Comparison of ENCODE assay signal across 1 cellular context in the genomic region with DNA sequence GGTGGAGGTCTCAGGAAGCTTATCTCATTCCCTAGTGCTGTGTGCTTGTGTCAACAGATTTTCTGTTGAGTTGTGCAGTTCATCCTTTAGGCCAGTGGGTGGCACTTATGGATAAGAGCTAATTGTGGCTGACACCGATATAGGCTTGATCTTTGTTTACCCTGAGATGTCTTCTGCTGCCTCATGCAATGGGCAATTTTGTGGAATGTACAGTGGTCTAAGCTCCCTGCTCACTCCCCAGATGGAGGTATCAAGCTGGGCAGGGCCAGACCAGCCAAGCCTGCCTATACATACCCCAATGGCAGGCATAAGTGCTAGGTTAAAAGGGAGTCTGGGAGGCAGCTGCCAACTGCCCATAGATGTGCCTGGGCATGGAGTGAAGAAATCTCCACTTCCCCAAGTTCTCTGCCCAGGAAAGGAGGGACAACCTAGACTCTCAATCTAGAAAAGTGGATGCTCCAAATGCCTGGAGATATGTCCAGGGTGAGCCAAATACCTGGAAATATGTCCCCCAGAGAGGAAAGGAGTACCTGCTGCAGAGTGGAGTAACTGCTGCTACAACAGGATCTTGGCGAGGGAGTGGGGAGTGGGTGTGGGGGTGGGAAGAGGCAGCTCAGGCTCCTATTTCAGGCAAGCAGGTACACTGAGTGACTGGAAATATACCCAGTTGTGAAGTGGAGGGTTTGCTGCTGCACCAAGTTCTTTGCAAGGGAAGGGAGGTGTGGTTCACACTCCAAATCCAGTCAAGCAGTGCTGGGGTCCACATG.
TF ChIP-seq lines count a peak whose summit lies in the region.

No MANE protein-coding gene starts in this region.

TF ChIP-seq in HepG2, 621 proteins besides CTCF, POLR2A, EP300 and RAD21 (continued from another document and continues in another):
- TF ChIP-seq PAWR (CRISPR knock-in tag; IDR thresholded peaks at IDR 0.05; ENCODE audit: borderline replicate concordance) (no peak), FOXC1 (CRISPR knock-in tag; IDR thresholded peaks at IDR 0.05; ENCODE audit: borderline replicate concordance) (peak; percentile 43), ZFX (CRISPR knock-in tag; IDR thresholded peaks at IDR 0.05; ENCODE audit: low read depth) (no peak), NR1H2 (CRISPR knock-in tag; IDR thresholded peaks at IDR 0.05; ENCODE audit: borderline replicate concordance, low read depth) (no peak), NFATC3 (CRISPR knock-in tag; IDR thresholded peaks at IDR 0.05) (no peak), NFIC (IDR thresholded peaks at IDR 0.05; ENCODE audit: low read length) (no peak), ZBTB7B (CRISPR knock-in tag; IDR thresholded peaks at IDR 0.05) (no peak), ZNF337 (CRISPR knock-in tag; IDR thresholded peaks at IDR 0.05; ENCODE audit: borderline replicate concordance, low read depth) (0 out of 2 replicates have a peak, but pooled peaks have one; percentile 57), HMGA1 (CRISPR knock-in tag; conservative IDR thresholded peaks at IDR 0.05) (no peak), ZNF605 (CRISPR knock-in tag; IDR thresholded peaks at IDR 0.05) (no peak; the same call in 1 of the 2 replicates), CBX2 (IDR thresholded peaks at IDR 0.05; ENCODE audit: low read depth, low read length) (no peak), CBX2 (CRISPR knock-in tag; IDR thresholded peaks at IDR 0.05; ENCODE audit: low read depth) (no peak), GATAD2A (CRISPR knock-in tag; IDR thresholded peaks at IDR 0.05) (no peak), ZFP62 (CRISPR knock-in tag; IDR thresholded peaks at IDR 0.05) (no peak), GPN1 (CRISPR knock-in tag; IDR thresholded peaks at IDR 0.05; ENCODE audit: borderline replicate concordance) (no peak), ARNTL (CRISPR knock-in tag; IDR thresholded peaks at IDR 0.05) (no peak), MTA1 (CRISPR knock-in tag; IDR thresholded peaks at IDR 0.05; ENCODE audit: borderline replicate concordance) (no peak)
- TF ChIP-seq, protein P1, sequence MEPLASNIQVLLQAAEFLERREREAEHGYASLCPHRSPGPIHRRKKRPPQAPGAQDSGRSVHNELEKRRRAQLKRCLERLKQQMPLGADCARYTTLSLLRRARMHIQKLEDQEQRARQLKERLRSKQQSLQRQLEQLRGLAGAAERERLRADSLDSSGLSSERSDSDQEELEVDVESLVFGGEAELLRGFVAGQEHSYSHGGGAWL (CRISPR knock-in tag; IDR thresholded peaks at IDR 0.05): no peak
- TF ChIP-seq, protein P2, sequence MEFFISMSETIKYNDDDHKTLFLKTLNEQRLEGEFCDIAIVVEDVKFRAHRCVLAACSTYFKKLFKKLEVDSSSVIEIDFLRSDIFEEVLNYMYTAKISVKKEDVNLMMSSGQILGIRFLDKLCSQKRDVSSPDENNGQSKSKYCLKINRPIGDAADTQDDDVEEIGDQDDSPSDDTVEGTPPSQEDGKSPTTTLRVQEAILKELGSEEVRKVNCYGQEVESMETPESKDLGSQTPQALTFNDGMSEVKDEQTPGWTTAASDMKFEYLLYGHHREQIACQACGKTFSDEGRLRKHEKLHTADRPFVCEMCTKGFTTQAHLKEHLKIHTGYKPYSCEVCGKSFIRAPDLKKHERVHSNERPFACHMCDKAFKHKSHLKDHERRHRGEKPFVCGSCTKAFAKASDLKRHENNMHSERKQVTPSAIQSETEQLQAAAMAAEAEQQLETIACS (CRISPR knock-in tag; IDR thresholded peaks at IDR 0.05): no peak
- TF ChIP-seq, protein P3, sequence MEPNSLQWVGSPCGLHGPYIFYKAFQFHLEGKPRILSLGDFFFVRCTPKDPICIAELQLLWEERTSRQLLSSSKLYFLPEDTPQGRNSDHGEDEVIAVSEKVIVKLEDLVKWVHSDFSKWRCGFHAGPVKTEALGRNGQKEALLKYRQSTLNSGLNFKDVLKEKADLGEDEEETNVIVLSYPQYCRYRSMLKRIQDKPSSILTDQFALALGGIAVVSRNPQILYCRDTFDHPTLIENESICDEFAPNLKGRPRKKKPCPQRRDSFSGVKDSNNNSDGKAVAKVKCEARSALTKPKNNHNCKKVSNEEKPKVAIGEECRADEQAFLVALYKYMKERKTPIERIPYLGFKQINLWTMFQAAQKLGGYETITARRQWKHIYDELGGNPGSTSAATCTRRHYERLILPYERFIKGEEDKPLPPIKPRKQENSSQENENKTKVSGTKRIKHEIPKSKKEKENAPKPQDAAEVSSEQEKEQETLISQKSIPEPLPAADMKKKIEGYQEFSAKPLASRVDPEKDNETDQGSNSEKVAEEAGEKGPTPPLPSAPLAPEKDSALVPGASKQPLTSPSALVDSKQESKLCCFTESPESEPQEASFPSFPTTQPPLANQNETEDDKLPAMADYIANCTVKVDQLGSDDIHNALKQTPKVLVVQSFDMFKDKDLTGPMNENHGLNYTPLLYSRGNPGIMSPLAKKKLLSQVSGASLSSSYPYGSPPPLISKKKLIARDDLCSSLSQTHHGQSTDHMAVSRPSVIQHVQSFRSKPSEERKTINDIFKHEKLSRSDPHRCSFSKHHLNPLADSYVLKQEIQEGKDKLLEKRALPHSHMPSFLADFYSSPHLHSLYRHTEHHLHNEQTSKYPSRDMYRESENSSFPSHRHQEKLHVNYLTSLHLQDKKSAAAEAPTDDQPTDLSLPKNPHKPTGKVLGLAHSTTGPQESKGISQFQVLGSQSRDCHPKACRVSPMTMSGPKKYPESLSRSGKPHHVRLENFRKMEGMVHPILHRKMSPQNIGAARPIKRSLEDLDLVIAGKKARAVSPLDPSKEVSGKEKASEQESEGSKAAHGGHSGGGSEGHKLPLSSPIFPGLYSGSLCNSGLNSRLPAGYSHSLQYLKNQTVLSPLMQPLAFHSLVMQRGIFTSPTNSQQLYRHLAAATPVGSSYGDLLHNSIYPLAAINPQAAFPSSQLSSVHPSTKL (CRISPR knock-in tag; IDR thresholded peaks at IDR 0.05): peak; percentile 54; the same call in 1 of the 2 replicates
- TF ChIP-seq, protein P4, sequence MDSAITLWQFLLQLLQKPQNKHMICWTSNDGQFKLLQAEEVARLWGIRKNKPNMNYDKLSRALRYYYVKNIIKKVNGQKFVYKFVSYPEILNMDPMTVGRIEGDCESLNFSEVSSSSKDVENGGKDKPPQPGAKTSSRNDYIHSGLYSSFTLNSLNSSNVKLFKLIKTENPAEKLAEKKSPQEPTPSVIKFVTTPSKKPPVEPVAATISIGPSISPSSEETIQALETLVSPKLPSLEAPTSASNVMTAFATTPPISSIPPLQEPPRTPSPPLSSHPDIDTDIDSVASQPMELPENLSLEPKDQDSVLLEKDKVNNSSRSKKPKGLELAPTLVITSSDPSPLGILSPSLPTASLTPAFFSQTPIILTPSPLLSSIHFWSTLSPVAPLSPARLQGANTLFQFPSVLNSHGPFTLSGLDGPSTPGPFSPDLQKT (CRISPR knock-in tag; IDR thresholded peaks at IDR 0.05; ENCODE audit: borderline replicate concordance): no peak
- TF ChIP-seq, protein P5, sequence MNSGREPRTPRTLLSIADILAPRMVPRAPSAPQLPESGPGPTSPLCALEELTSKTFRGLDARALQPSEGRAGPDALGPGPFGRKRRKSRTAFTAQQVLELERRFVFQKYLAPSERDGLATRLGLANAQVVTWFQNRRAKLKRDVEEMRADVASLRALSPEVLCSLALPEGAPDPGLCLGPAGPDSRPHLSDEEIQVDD (CRISPR knock-in tag; IDR thresholded peaks at IDR 0.05; ENCODE audit: borderline replicate concordance): peak; percentile 17; the same call in 1 of the 2 replicates
- TF ChIP-seq, protein P6, sequence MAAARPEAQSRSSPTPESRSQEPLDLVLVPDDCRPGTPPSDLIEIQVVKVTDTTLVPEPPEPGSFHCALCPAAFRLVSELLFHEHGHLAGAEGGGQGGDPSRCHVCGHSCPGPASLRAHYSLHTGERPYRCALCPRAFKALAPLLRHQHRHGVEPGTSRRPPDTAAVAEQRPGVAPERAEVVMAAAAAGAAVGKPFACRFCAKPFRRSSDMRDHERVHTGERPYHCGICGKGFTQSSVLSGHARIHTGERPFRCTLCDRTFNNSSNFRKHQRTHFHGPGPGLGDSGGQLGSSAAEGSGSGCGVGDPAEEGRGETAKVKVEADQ (CRISPR knock-in tag; IDR thresholded peaks at IDR 0.05; ENCODE audit: borderline replicate concordance): no peak
- TF ChIP-seq, protein P7, sequence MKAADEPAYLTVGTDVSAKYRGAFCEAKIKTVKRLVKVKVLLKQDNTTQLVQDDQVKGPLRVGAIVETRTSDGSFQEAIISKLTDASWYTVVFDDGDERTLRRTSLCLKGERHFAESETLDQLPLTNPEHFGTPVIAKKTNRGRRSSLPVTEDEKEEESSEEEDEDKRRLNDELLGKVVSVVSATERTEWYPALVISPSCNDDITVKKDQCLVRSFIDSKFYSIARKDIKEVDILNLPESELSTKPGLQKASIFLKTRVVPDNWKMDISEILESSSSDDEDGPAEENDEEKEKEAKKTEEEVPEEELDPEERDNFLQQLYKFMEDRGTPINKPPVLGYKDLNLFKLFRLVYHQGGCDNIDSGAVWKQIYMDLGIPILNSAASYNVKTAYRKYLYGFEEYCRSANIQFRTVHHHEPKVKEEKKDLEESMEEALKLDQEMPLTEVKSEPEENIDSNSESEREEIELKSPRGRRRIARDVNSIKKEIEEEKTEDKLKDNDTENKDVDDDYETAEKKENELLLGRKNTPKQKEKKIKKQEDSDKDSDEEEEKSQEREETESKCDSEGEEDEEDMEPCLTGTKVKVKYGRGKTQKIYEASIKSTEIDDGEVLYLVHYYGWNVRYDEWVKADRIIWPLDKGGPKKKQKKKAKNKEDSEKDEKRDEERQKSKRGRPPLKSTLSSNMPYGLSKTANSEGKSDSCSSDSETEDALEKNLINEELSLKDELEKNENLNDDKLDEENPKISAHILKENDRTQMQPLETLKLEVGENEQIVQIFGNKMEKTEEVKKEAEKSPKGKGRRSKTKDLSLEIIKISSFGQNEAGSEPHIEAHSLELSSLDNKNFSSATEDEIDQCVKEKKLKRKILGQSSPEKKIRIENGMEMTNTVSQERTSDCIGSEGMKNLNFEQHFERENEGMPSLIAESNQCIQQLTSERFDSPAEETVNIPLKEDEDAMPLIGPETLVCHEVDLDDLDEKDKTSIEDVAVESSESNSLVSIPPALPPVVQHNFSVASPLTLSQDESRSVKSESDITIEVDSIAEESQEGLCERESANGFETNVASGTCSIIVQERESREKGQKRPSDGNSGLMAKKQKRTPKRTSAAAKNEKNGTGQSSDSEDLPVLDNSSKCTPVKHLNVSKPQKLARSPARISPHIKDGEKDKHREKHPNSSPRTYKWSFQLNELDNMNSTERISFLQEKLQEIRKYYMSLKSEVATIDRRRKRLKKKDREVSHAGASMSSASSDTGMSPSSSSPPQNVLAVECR (CRISPR knock-in tag; IDR thresholded peaks at IDR 0.05; ENCODE audit: borderline replicate concordance): no peak; the same call in 1 of the 2 replicates
- TF ChIP-seq, protein P8, sequence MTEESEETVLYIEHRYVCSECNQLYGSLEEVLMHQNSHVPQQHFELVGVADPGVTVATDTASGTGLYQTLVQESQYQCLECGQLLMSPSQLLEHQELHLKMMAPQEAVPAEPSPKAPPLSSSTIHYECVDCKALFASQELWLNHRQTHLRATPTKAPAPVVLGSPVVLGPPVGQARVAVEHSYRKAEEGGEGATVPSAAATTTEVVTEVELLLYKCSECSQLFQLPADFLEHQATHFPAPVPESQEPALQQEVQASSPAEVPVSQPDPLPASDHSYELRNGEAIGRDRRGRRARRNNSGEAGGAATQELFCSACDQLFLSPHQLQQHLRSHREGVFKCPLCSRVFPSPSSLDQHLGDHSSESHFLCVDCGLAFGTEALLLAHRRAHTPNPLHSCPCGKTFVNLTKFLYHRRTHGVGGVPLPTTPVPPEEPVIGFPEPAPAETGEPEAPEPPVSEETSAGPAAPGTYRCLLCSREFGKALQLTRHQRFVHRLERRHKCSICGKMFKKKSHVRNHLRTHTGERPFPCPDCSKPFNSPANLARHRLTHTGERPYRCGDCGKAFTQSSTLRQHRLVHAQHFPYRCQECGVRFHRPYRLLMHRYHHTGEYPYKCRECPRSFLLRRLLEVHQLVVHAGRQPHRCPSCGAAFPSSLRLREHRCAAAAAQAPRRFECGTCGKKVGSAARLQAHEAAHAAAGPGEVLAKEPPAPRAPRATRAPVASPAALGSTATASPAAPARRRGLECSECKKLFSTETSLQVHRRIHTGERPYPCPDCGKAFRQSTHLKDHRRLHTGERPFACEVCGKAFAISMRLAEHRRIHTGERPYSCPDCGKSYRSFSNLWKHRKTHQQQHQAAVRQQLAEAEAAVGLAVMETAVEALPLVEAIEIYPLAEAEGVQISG (CRISPR knock-in tag; IDR thresholded peaks at IDR 0.05): no peak
- TF ChIP-seq, protein P9, sequence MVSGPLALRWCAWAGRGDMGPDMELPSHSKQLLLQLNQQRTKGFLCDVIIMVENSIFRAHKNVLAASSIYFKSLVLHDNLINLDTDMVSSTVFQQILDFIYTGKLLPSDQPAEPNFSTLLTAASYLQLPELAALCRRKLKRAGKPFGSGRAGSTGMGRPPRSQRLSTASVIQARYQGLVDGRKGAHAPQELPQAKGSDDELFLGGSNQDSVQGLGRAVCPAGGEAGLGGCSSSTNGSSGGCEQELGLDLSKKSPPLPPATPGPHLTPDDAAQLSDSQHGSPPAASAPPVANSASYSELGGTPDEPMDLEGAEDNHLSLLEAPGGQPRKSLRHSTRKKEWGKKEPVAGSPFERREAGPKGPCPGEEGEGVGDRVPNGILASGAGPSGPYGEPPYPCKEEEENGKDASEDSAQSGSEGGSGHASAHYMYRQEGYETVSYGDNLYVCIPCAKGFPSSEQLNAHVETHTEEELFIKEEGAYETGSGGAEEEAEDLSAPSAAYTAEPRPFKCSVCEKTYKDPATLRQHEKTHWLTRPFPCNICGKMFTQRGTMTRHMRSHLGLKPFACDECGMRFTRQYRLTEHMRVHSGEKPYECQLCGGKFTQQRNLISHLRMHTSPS (CRISPR knock-in tag; IDR thresholded peaks at IDR 0.05; ENCODE audit: low read depth): peak; percentile 50; the same call in 1 of the 2 replicates
- TF ChIP-seq, protein P10, sequence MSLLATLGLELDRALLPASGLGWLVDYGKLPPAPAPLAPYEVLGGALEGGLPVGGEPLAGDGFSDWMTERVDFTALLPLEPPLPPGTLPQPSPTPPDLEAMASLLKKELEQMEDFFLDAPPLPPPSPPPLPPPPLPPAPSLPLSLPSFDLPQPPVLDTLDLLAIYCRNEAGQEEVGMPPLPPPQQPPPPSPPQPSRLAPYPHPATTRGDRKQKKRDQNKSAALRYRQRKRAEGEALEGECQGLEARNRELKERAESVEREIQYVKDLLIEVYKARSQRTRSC (CRISPR knock-in tag; IDR thresholded peaks at IDR 0.05; ENCODE audit: low read depth): peak; percentile 56; the same call in 1 of the 2 replicates
